In the genomic region with DNA sequence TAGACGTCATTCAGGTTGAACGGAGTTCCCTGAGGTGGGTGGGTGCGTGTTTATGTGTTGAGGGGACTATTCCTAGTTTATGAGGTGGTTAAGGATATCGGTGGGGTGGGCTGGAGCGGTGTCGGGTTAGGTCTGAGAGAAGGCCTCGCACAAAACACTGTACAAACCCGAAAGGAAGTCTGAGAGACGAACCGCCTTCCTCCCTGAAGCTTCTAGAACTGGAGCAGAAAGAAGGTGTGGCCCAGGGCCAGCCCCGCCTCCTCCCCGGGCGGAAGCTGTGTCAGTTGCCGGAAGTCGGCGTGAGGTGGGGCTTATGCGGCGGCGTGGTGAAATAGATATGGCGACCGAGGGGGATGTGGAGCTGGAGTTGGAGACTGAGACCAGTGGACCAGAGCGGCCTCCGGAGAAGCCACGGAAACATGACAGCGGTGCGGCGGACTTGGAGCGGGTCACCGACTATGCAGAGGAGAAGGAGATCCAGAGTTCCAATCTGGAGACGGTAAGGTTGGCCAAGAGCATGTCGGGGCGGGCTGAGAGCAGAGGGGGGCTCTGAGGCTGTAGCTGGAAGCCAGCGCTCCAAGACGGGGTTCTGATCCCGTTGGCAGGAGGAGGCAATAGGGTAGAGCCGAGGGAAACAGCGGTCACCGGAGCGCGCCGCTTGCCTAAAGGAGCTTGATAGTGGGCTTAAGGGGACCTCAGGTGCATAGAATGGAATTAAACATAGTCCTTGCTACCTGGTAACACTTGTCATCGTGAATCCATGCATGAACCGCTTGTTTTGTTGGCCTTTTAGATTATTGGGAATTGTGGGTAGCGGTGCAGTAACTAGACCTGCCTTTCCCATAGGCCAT, we compare ENCODE assay signal across 8 cellular contexts. TPM values are rescaled to one million over a fixed set of nuclear protein-coding genes. Genes with fewer than 3 reads are reported as not detected.
DNase-seq lines count a peak whose midpoint lies in the region; TF ChIP-seq lines count a peak whose summit lies in the region.

A gene with protein sequence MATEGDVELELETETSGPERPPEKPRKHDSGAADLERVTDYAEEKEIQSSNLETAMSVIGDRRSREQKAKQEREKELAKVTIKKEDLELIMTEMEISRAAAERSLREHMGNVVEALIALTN (plus strand): TSS at position 314 of the 851 bp plus-strand sequence. CDS start 24 bp downstream, at position 338.

- H2BK15ac ChIP-seq in neuronal stem cell (ENCODE audit: low read length), result no peak within 1 kb of the TSS

- peak within 1 kb of the TSS; percentile 77 for H2AFZ ChIP-seq in neuronal stem cell (ENCODE audit: low read length)

- no peak for TF ChIP-seq CTCF in subcutaneous adipose tissue (IDR thresholded peaks at IDR 0.05; ENCODE audit: low read depth)

- H4K8ac ChIP-seq in neuronal stem cell (ENCODE audit: low read depth, low read length), result no peak within 1 kb of the TSS

- WGBS in neuronal stem cell (ENCODE audit: extremely low coverage in 2 of 2, insufficient read length in 2 of 2, insufficient replicate concordance in 1 of 2), 2 donors, result no CpG with 5 or more reads among the region's 44 CpGs

- H3K23ac ChIP-seq in neuronal stem cell (ENCODE audit: low read depth, low read length, poor library complexity), result peak within 1 kb of the TSS; percentile 52

- no peak within 1 kb of the TSS for H4K91ac ChIP-seq in neuronal stem cell (ENCODE audit: low read depth, low read length, poor library complexity)

- DNase-seq in EH (ENCODE audit: low read depth) (peak; percentile 91), GOT3 (lab: John Stamatoyannopoulos, UW) (peak; percentile 58), MG63 (peak; percentile 92), SK-MEL-5 (ENCODE audit: low read depth, low spot score) (peak; percentile 85), foreskin melanocyte (peak; percentile 81), neuronal stem cell (ENCODE audit: low spot score) (peak; percentile 54)
- DNase-seq in activated naive CD4-positive, alpha-beta T cell (lab: John Stamatoyannopoulos, UW), result peak; percentile 64 to 91 (median 75)

- H3K79me1 ChIP-seq in neuronal stem cell (ENCODE audit: low read depth, low read length), result peaks cover 3% of the 10 kb centered on the region

- H3K27me3 ChIP-seq in MG63 (no peaks in the 10 kb centered on the region), neuronal stem cell (ENCODE audit: control insufficient read depth in 3 of 3, insufficient read depth in 3 of 3, low read depth in 1 of 3, low read length in 3 of 3) (no peaks in the 10 kb centered on the region)

- peak within 1 kb of the TSS; percentile 12 for H2AK5ac ChIP-seq in neuronal stem cell (ENCODE audit: low read depth, low read length)

- peak within 1 kb of the TSS; percentile 86 for H3K27ac ChIP-seq in neuronal stem cell (replicated peaks; ENCODE audit: low read length)

- H3K4me3 ChIP-seq in MG63 (peak within 1 kb of the TSS; percentile 92), neuronal stem cell (ENCODE audit: low read length in 2 of 2) (peak within 1 kb of the TSS; percentile 82 to 95)

- H2BK120ac ChIP-seq in neuronal stem cell (ENCODE audit: low read depth, low read length), result no peak within 1 kb of the TSS

- peak within 1 kb of the TSS; percentile 71 for H3K9ac ChIP-seq in neuronal stem cell (ENCODE audit: low read depth, low read length, poor library complexity)

- no peak within 1 kb of the TSS for H2BK5ac ChIP-seq in neuronal stem cell (ENCODE audit: low read length)

- peaks cover 5 to 6% of the 10 kb centered on the region in 2 donors for H3K4me1 ChIP-seq in neuronal stem cell (ENCODE audit: control insufficient read depth in 2 of 2, insufficient read depth in 1 of 2, low read depth in 1 of 2, low read length in 2 of 2)

- no peaks in the 10 kb centered on the region; the same call in 1 of the 2 replicates for H3K9me3 ChIP-seq in MG63
- H3K9me3 ChIP-seq in neuronal stem cell (replicated peaks in 1 of 2; ENCODE audit: control insufficient read depth in 2 of 2, insufficient read depth in 1 of 2, low read depth in 1 of 2, low read length in 2 of 2), result no peaks in the 10 kb centered on the region

- H3K4me2 ChIP-seq in neuronal stem cell (ENCODE audit: insufficient read depth, low read length, poor library complexity, severe bottlenecking), result peak within 1 kb of the TSS; percentile 74

- no peak within 1 kb of the TSS for H3K4ac ChIP-seq in neuronal stem cell (ENCODE audit: low read length)

- peak within 1 kb of the TSS; percentile 73 for H3K18ac ChIP-seq in neuronal stem cell (ENCODE audit: low read length)

- peaks cover 81% of the 10 kb centered on the region for H3K36me3 ChIP-seq in MG63
- peaks cover 30 to 85% of the 10 kb centered on the region in 2 donors for H3K36me3 ChIP-seq in neuronal stem cell (replicated peaks in 1 of 2; ENCODE audit: control insufficient read depth in 2 of 2, insufficient read depth in 2 of 2, low read length in 2 of 2)

- no peak within 1 kb of the TSS for H2BK12ac ChIP-seq in neuronal stem cell (ENCODE audit: low read length)

- peak within 1 kb of the TSS; percentile 72 for H3K14ac ChIP-seq in neuronal stem cell (ENCODE audit: low read length)

- in situ Hi-C loops in SK-MEL-5 (cut with HindIII; ENCODE audit: low pct_unique_long_range_greater_than_20kb, low sequenced_read_pairs), result no loop called here

RNA-seq across cellular contexts. Expression of the gene that starts here (rescaled TPM):
- 7.9 and 9.6 TPM in 2 replicates for total RNA-seq in MG63 (2014; rRNA removed; shearing (Covaris generic); ENCODE audit: low replicate concordance)
- total RNA-seq in SK-MEL-5 (2014; rRNA removed; shearing (Covaris generic)), result 4.3 and 4.8 TPM in 2 replicates
- 12.8 and 15.5 TPM in 2 replicates for polyA plus RNA-seq in SK-MEL-5 (2015; cell fraction: cytosol; rRNA removed)
- 11.5 and 13.2 TPM in 2 replicates for polyA plus RNA-seq in SK-MEL-5 (2015; cell fraction: nucleus; rRNA removed)
- polyA plus RNA-seq in neuronal stem cell (2013, experiment 1 of 2), result 90.9 TPM
- polyA plus RNA-seq in neuronal stem cell (2013, experiment 2 of 2), result 95.1 TPM
- 10 to 100 TPM; 10.4 to 36.8 (median 15.9) TPM for total RNA-seq in subcutaneous adipose tissue

Comparison
In these comparisons a context has a peak if more than half of its experiments do, and no peak if none do; other contexts are left out.
1. Peak in every context shown above with its lines: DNase-seq, H3K4me3 ChIP-seq and H3K27ac ChIP-seq.